Comparison of ENCODE assay signal across 9 cellular contexts in genomic region chr20:32018269-32019155, GRCh38. TPM values are rescaled to one million over a fixed set of nuclear protein-coding genes. Genes with fewer than 3 reads are reported as not detected.
A peak's percentile ranks its signal among the peaks of the same experiment; 100 is the strongest.
DNase-seq lines count a peak whose midpoint lies in the region; ATAC-seq and TF ChIP-seq lines count a peak whose summit lies in the region.
"Had no signal": no experiment of that assay in that cellular context is flagged by ENCODE, and none has a peak within 500 bp of the region (broad histone marks: within the 10 kb centered on the region; RNA-seq: fewer than 3 reads in every experiment).

No MANE protein-coding gene starts in this region.

- peaks cover 13% of the 10 kb centered on the region for H3K4me1 ChIP-seq in CD4-positive, CD25-positive, alpha-beta regulatory T cell (ENCODE audit: control insufficient read depth, insufficient read depth, low read length, poor library complexity, severe bottlenecking)
- H3K4me1 ChIP-seq in OCI-LY3 (ENCODE audit: low read length): peaks cover 8% of the 10 kb centered on the region

- peaks cover 3% of the 10 kb centered on the region for H3K36me3 Mint-ChIP-seq in CD4-positive, CD25-positive, alpha-beta regulatory T cell
- H3K36me3 Mint-ChIP-seq in activated T-helper 2 cell treated with anti-CD3 and anti-CD28 coated beads, Interferon-gamma antibody, Interleukin-2, Interleukin-4, amounts not matched to agents 10 μg/mL and 5 μg/mL and 100 μg/mL, durations not matched to agents 14 hours and 24 hours and 36 hours (ENCODE audit: low read depth): no peaks in the 10 kb centered on the region

- peak; percentile 8 for TF ChIP-seq CTCF in OCI-LY3 (IDR thresholded peaks at IDR 0.05; ENCODE audit: low read depth, low read length)

- H3K27ac ChIP-seq in CD4-positive, CD25-positive, alpha-beta regulatory T cell (ENCODE audit: insufficient read depth, low read length, poor library complexity, severe bottlenecking): no peak overlapping the region
- no peak overlapping the region for H3K27ac ChIP-seq in OCI-LY3 (ENCODE audit: low read length)

- H3K4me3 ChIP-seq in CD4-positive, CD25-positive, alpha-beta regulatory T cell (ENCODE audit: low read depth, low read length): no peak overlapping the region
- H3K4me3 ChIP-seq in OCI-LY3 (ENCODE audit: low read length) (peak overlapping the region; percentile 82), skeletal muscle cell (ENCODE audit: low read depth, low read length) (peak overlapping the region; percentile 28)

- intact Hi-C loops in activated T-helper 2 cell treated with anti-CD3 and anti-CD28 coated beads, Interferon-gamma antibody, Interleukin-2, Interleukin-4, amounts not matched to agents 10 μg/mL and 5 μg/mL and 100 μg/mL, durations not matched to agents 14 hours and 24 hours and 36 hours (cut with micrococcal nuclease): no loop called here
- intact Hi-C loops in left cardiac atrium (cut with DNase I): no loop called here

- H3K79me2 ChIP-seq in OCI-LY3 (ENCODE audit: low read length): no peaks in the 10 kb centered on the region

- H3K4me2 ChIP-seq in OCI-LY3 (ENCODE audit: low read length): peak overlapping the region; percentile 84

- H2AFZ ChIP-seq in OCI-LY3 (ENCODE audit: low read depth, low read length): peak overlapping the region; percentile 40

- no peaks in the 10 kb centered on the region for H3K36me3 ChIP-seq in CD4-positive, CD25-positive, alpha-beta regulatory T cell (ENCODE audit: control insufficient read depth, insufficient read depth, low read length)
- no peaks in the 10 kb centered on the region for H3K36me3 ChIP-seq in OCI-LY3 (replicated peaks; ENCODE audit: low read depth, low read length)

- peaks cover 39% of the 10 kb centered on the region for H3K27me3 ChIP-seq in CD4-positive, CD25-positive, alpha-beta regulatory T cell (ENCODE audit: control insufficient read depth, insufficient read depth, low read length)
- peaks cover 32% of the 10 kb centered on the region for H3K27me3 ChIP-seq in OCI-LY3 (ENCODE audit: low read depth, low read length)

- H3K9me3 ChIP-seq in CD4-positive, CD25-positive, alpha-beta regulatory T cell (ENCODE audit: control insufficient read depth in 2 of 2, low read length in 2 of 2): no peaks in the 10 kb centered on the region
- H3K9me3 ChIP-seq in OCI-LY3 (ENCODE audit: insufficient read depth, low read length): no peaks in the 10 kb centered on the region

- peaks cover 0 to 6% (median 0%) of the 10 kb centered on the region in 7 donors for H3K9me3 Mint-ChIP-seq in CD4-positive, CD25-positive, alpha-beta regulatory T cell
- H3K9me3 Mint-ChIP-seq in activated T-helper 2 cell treated with anti-CD3 and anti-CD28 coated beads, Interferon-gamma antibody, Interleukin-2, Interleukin-4, amounts not matched to agents 10 μg/mL and 5 μg/mL and 100 μg/mL, durations not matched to agents 14 hours and 24 hours and 36 hours: no peaks in the 10 kb centered on the region

- no peak overlapping the region for H3K27ac Mint-ChIP-seq in CD4-positive, CD25-positive, alpha-beta regulatory T cell
- no peak overlapping the region for H3K27ac Mint-ChIP-seq in activated T-helper 2 cell treated with anti-CD3 and anti-CD28 coated beads, Interferon-gamma antibody, Interleukin-2, Interleukin-4, amounts not matched to agents 10 μg/mL and 5 μg/mL and 100 μg/mL, durations not matched to agents 14 hours and 24 hours and 36 hours

- no peaks in the 10 kb centered on the region for H4K20me1 ChIP-seq in OCI-LY3 (ENCODE audit: insufficient read depth, low read length)

- peak overlapping the region; percentile 47 for H3K9ac ChIP-seq in OCI-LY3 (ENCODE audit: low read length)

- peaks cover 80% of the 10 kb centered on the region for H3K27me3 Mint-ChIP-seq in CD4-positive, CD25-positive, alpha-beta regulatory T cell
- peaks cover 66% of the 10 kb centered on the region for H3K27me3 Mint-ChIP-seq in activated T-helper 2 cell treated with anti-CD3 and anti-CD28 coated beads, Interferon-gamma antibody, Interleukin-2, Interleukin-4, amounts not matched to agents 10 μg/mL and 5 μg/mL and 100 μg/mL, durations not matched to agents 14 hours and 24 hours and 36 hours (ENCODE audit: low read depth)

- DNase-seq in CD4-positive, CD25-positive, alpha-beta regulatory T cell: peak; percentile 11 to 25 (median 15)
- peak; percentile 90 for DNase-seq in HPDE6-E6E7 (ENCODE audit: extremely low spot score)
- peak; percentile 33 for DNase-seq in activated T-helper 2 cell treated with anti-CD3 and anti-CD28 coated beads, Interferon-gamma antibody, Interleukin-2, Interleukin-4, amounts not matched to agents 10 μg/mL and 5 μg/mL and 100 μg/mL, durations not matched to agents 14 hours and 24 hours and 36 hours (ENCODE audit: low spot score)
- peak; percentile 74 for DNase-seq in left cardiac atrium
- no peak for DNase-seq in skeletal muscle cell (ENCODE audit: low read depth)

- peak overlapping the region in 3 of 4 donors; percentile 74 to 87 (median 81) for H3K4me3 Mint-ChIP-seq in CD4-positive, CD25-positive, alpha-beta regulatory T cell
- H3K4me3 Mint-ChIP-seq in activated T-helper 2 cell treated with anti-CD3 and anti-CD28 coated beads, Interferon-gamma antibody, Interleukin-2, Interleukin-4, amounts not matched to agents 10 μg/mL and 5 μg/mL and 100 μg/mL, durations not matched to agents 14 hours and 24 hours and 36 hours (ENCODE audit: low read depth): peak overlapping the region; percentile 72

- H3K4me1 Mint-ChIP-seq in CD4-positive, CD25-positive, alpha-beta regulatory T cell: peaks cover 0 to 23% (median 13%) of the 10 kb centered on the region in 4 donors
- H3K4me1 Mint-ChIP-seq in activated T-helper 2 cell treated with anti-CD3 and anti-CD28 coated beads, Interferon-gamma antibody, Interleukin-2, Interleukin-4, amounts not matched to agents 10 μg/mL and 5 μg/mL and 100 μg/mL, durations not matched to agents 14 hours and 24 hours and 36 hours (ENCODE audit: low read depth): peaks cover 19% of the 10 kb centered on the region

- ATAC-seq in CD4-positive, CD25-positive, alpha-beta regulatory T cell (ENCODE audit: low read depth in 2 of 2): peak; percentile 37 to 48
- ATAC-seq in left cardiac atrium: peak; percentile 73 to 87
- no peak for ATAC-seq in HG02870 (IDR thresholded peaks at IDR 0.05; ENCODE audit: unreplicated experiment)
- ATAC-seq in HG03095 (IDR thresholded peaks at IDR 0.05; ENCODE audit: unreplicated experiment): no peak

RNA-seq across cellular contexts. Expression of gene CCM2L, which starts 8.3 kb away (rescaled TPM):
- total RNA-seq in CD4-positive, CD25-positive, alpha-beta regulatory T cell: not detected
- not detected for polyA plus RNA-seq in CD4-positive, CD25-positive, alpha-beta regulatory T cell
- total RNA-seq in activated T-helper 2 cell treated with anti-CD3 and anti-CD28 coated beads, Interferon-gamma antibody, Interleukin-2, Interleukin-4, amounts not matched to agents 10 μg/mL and 5 μg/mL and 100 μg/mL, durations not matched to agents 14 hours and 24 hours and 36 hours: not detected in 2 replicates
- 1 to 10 TPM; 7.2 to 7.8 TPM for total RNA-seq in left cardiac atrium

RNA-seq across cellular contexts. Expression of gene HCK, which starts 33.5 kb away (rescaled TPM):
- not detected for total RNA-seq in CD4-positive, CD25-positive, alpha-beta regulatory T cell
- under 1 TPM in 3 of 4 donors, not detected in 1; 0.23 to 0.87 (median 0.25) TPM for polyA plus RNA-seq in CD4-positive, CD25-positive, alpha-beta regulatory T cell
- not detected in 2 replicates for total RNA-seq in activated T-helper 2 cell treated with anti-CD3 and anti-CD28 coated beads, Interferon-gamma antibody, Interleukin-2, Interleukin-4, amounts not matched to agents 10 μg/mL and 5 μg/mL and 100 μg/mL, durations not matched to agents 14 hours and 24 hours and 36 hours
- 10 to 100 TPM; 11.1 to 14.1 TPM for total RNA-seq in left cardiac atrium
- total RNA-seq: lung microvascular endothelial cell had no signal

RNA-seq across cellular contexts. Expression of gene XKR7, which starts 50.6 kb away (rescaled TPM):
- total RNA-seq in CD4-positive, CD25-positive, alpha-beta regulatory T cell: 0.07 TPM
- not detected for polyA plus RNA-seq in CD4-positive, CD25-positive, alpha-beta regulatory T cell
- not detected in 2 replicates for total RNA-seq in activated T-helper 2 cell treated with anti-CD3 and anti-CD28 coated beads, Interferon-gamma antibody, Interleukin-2, Interleukin-4, amounts not matched to agents 10 μg/mL and 5 μg/mL and 100 μg/mL, durations not matched to agents 14 hours and 24 hours and 36 hours
- total RNA-seq in left cardiac atrium: not detected
- total RNA-seq: lung microvascular endothelial cell had no signal

Comparison
In these comparisons a context has a peak if more than half of its experiments do, and no peak if none do; other contexts are left out.
1. ATAC-seq: peak in CD4-positive, CD25-positive, alpha-beta regulatory T cell (2 of 2) and left cardiac atrium (2 of 2); none in HG02870 (single experiment) and HG03095 (single experiment).
2. RNA of gene HCK, which starts 33.5 kb away (total RNA-seq): 11.1 to 14.1 TPM in left cardiac atrium; not detected in CD4-positive, CD25-positive, alpha-beta regulatory T cell (single experiment) and not detected in activated T-helper 2 cell treated with anti-CD3 and anti-CD28 coated beads, Interferon-gamma antibody, Interleukin-2, Interleukin-4, amounts not matched to agents 10 μg/mL and 5 μg/mL and 100 μg/mL, durations not matched to agents 14 hours and 24 hours and 36 hours; every median in the first group is over 10 times any median in the second.